18 cellular contexts compared by ENCODE assay signal in genomic region chr10:78260675-78261074, GRCh38.
"Had no signal": no experiment of that assay in that cellular context is flagged by ENCODE, and none has a peak within 500 bp of the region (broad histone marks: within the 10 kb centered on the region; RNA-seq: fewer than 3 reads in every experiment).

No MANE protein-coding gene starts in this region.

- H3K36me3 ChIP-seq: heart left ventricle, lower lobe of right lung, right atrium auricular region, tibial artery had no signal

- H3K27ac Mint-ChIP-seq: activated naive CD8-positive, alpha-beta T cell treated with anti-CD3 and anti-CD28 coated beads, Interleukin-2, amount 10 ng/mL, durations not matched to agents 7 days and 5 days; activated T-helper 1 cell treated with anti-CD3 and anti-CD28 coated beads, Interleukin-12 subunit alpha, Interleukin-12 subunit beta, Interleukin-2, Interleukin-4 antibody, amounts not matched to agents 30 ng/mL and 10 ng/mL and 1 ng/mL, durations not matched to agents 14 hours and 24 hours and 36 hours; effector memory CD8-positive, alpha-beta T cell; naive thymus-derived CD4-positive, alpha-beta T cell; progenitor cell of endocrine pancreas had no signal

- H3K27ac ChIP-seq: heart left ventricle, lower lobe of right lung, skin epidermis, tibial artery had no signal

- ATAC-seq: effector memory CD8-positive, alpha-beta T cell; heart left ventricle; left colon; lower lobe of right lung; mucosa of descending colon; naive thymus-derived CD4-positive, alpha-beta T cell had no signal

- H3K9me3 Mint-ChIP-seq: activated naive CD8-positive, alpha-beta T cell treated with anti-CD3 and anti-CD28 coated beads, Interleukin-2, amount 10 ng/mL, durations not matched to agents 7 days and 5 days; activated T-helper 1 cell treated with anti-CD3 and anti-CD28 coated beads, Interleukin-12 subunit alpha, Interleukin-12 subunit beta, Interleukin-2, Interleukin-4 antibody, amounts not matched to agents 30 ng/mL and 10 ng/mL and 1 ng/mL, durations not matched to agents 14 hours and 24 hours and 36 hours; effector memory CD8-positive, alpha-beta T cell; naive thymus-derived CD4-positive, alpha-beta T cell had no signal

- H3K4me3 Mint-ChIP-seq: activated naive CD8-positive, alpha-beta T cell treated with anti-CD3 and anti-CD28 coated beads, Interleukin-2, amount 10 ng/mL, durations not matched to agents 7 days and 5 days; activated T-helper 1 cell treated with anti-CD3 and anti-CD28 coated beads, Interleukin-12 subunit alpha, Interleukin-12 subunit beta, Interleukin-2, Interleukin-4 antibody, amounts not matched to agents 30 ng/mL and 10 ng/mL and 1 ng/mL, durations not matched to agents 14 hours and 24 hours and 36 hours; effector memory CD8-positive, alpha-beta T cell; naive thymus-derived CD4-positive, alpha-beta T cell had no signal

- H3K4me1 Mint-ChIP-seq: activated naive CD8-positive, alpha-beta T cell treated with anti-CD3 and anti-CD28 coated beads, Interleukin-2, amount 10 ng/mL, durations not matched to agents 7 days and 5 days had no signal

- H3K27me3 ChIP-seq: heart left ventricle, right atrium auricular region, tibial artery had no signal

- DNase-seq: activated CD4-positive, alpha-beta T cell treated with anti-CD3 and anti-CD28 coated beads for 4 hours; activated naive CD8-positive, alpha-beta T cell treated with anti-CD3 and anti-CD28 coated beads, Interleukin-2, amount 10 ng/mL, durations not matched to agents 7 days and 5 days; anterior cingulate cortex; dermis blood vessel endothelial cell; effector memory CD8-positive, alpha-beta T cell; heart left ventricle; left colon; lower lobe of right lung; mucosa of descending colon; naive thymus-derived CD4-positive, alpha-beta T cell; nucleus accumbens; SIG-M5; T-helper 2 cell; tibial artery had no signal

- H3K36me3 Mint-ChIP-seq: activated naive CD8-positive, alpha-beta T cell treated with anti-CD3 and anti-CD28 coated beads, Interleukin-2, amount 10 ng/mL, durations not matched to agents 7 days and 5 days; naive thymus-derived CD4-positive, alpha-beta T cell had no signal

- H3K4me3 ChIP-seq: heart left ventricle, lower lobe of right lung, mucosa of descending colon, right atrium auricular region, skin epidermis, tibial artery had no signal

- H3K9me3 ChIP-seq: heart left ventricle, lower lobe of right lung, mucosa of descending colon, right atrium auricular region, tibial artery had no signal
